In genomic region chr1:45266151-45266801, GRCh38 we compare ENCODE assay signal across 12 cellular contexts. TPM values are rescaled to one million over a fixed set of nuclear protein-coding genes. Genes with fewer than 3 reads are reported as not detected.
DNase-seq lines count a peak whose midpoint lies in the region; ATAC-seq, FAIRE-seq and TF ChIP-seq lines count a peak whose summit lies in the region.
"Had no signal": no experiment of that assay in that cellular context is flagged by ENCODE, and none has a peak within 500 bp of the region (broad histone marks: within the 10 kb centered on the region; RNA-seq: fewer than 3 reads in every experiment).

No MANE protein-coding gene starts in this region.

- no peaks in the 10 kb centered on the region for H3K9me3 ChIP-seq in OCI-LY7 (ENCODE audit: low read length)

- no peaks in the 10 kb centered on the region for H3K36me3 Mint-ChIP-seq in neural crest cell (ENCODE audit: low read depth)

- no peak overlapping the region for H2AFZ ChIP-seq in OCI-LY7 (ENCODE audit: low read length)

- peaks cover 11% of the 10 kb centered on the region for H3K27me3 Mint-ChIP-seq in neural crest cell (ENCODE audit: low read depth)

- H3K9me2 ChIP-seq in OCI-LY7 (ENCODE audit: insufficient read depth, low read length), result no peaks in the 10 kb centered on the region

- H3K4me1 ChIP-seq in OCI-LY7 (ENCODE audit: insufficient read depth, low read length, poor library complexity, severe bottlenecking), result no peaks in the 10 kb centered on the region

- peak; percentile 44 for DNase-seq in AG08396 (ENCODE audit: low spot score)
- DNase-seq in OCI-LY7 (ENCODE audit: low spot score), result peak; percentile 22
- peak; percentile 87 for DNase-seq in fibroblast of gingiva (ENCODE audit: low read depth)
- no peak for DNase-seq in neural crest cell (ENCODE audit: low read depth, low spot score)
- DNase-seq in NCI-H1092 treated with DMSO at 0.1 percent for 48 hours (lab: John Stamatoyannopoulos, UW), result no peak
- DNase-seq in RCC 7860 (ENCODE audit: low spot score), result no peak
- DNase-seq in NCI-H345 treated with DMSO at 0.1 percent for 48 hours (lab: John Stamatoyannopoulos, UW; ENCODE audit: unreplicated experiment), result no peak
- DNase-seq: COR-L47, Kasumi-1, WERI-Rb-1 had no signal

- no peaks in the 10 kb centered on the region for H3K36me3 ChIP-seq in OCI-LY7 (ENCODE audit: insufficient read depth, low read length)
- H3K36me3 ChIP-seq: WERI-Rb-1 had no signal

- no peaks in the 10 kb centered on the region for H3K4me1 Mint-ChIP-seq in neural crest cell

- CTCF ChIA-PET in OCI-LY7 (lab: Charles Lee; ENCODE audit: unreplicated experiment), result no interaction called here

- intact Hi-C loops in OCI-LY7 (cut with micrococcal nuclease; ENCODE audit: unreplicated experiment), result no loop called here

- no peaks in the 10 kb centered on the region for H4K20me1 ChIP-seq in OCI-LY7 (ENCODE audit: insufficient read depth, low read length)

- no TSS peak for BruUV-seq in OCI-LY7 (replicated peaks; lab: Mats Ljungman, UMichigan)

- no peak for FAIRE-seq in RCC 7860 (lab: Jason Lieb, UNC)
- FAIRE-seq: colon had no signal

- no peak overlapping the region for H3K4me3 ChIP-seq in OCI-LY7 (ENCODE audit: low read depth, low read length, poor library complexity, severe bottlenecking)

- POLR2A ChIA-PET in OCI-LY7 (lab: Charles Lee), result no interaction called here

- no peak overlapping the region for H3K27ac ChIP-seq in OCI-LY7 (ENCODE audit: low read depth, low read length, poor library complexity, severe bottlenecking)
- H3K27ac ChIP-seq: WERI-Rb-1 had no signal

- no peak overlapping the region for H3K4me3 Mint-ChIP-seq in neural crest cell

- peak overlapping the region; percentile 41 for H3K27ac Mint-ChIP-seq in neural crest cell (ENCODE audit: unreplicated experiment)

- peaks cover 6% of the 10 kb centered on the region for H3K9me3 Mint-ChIP-seq in neural crest cell

- no peaks in the 10 kb centered on the region for H3K79me2 ChIP-seq in OCI-LY7 (ENCODE audit: insufficient read depth, low read depth, low read length)

- no peak overlapping the region for H3K4me2 ChIP-seq in OCI-LY7 (ENCODE audit: low read length)

- TF ChIP-seq CTCF in OCI-LY7 (conservative IDR thresholded peaks at IDR 0.05; ENCODE audit: low read length) (no peak), neural crest cell (conservative IDR thresholded peaks at IDR 0.05) (no peak)

- no peak for ATAC-seq in HG03442 (IDR thresholded peaks at IDR 0.05; ENCODE audit: unreplicated experiment)

RNA-seq across cellular contexts. Expression of gene ZSWIM5, which starts 59.9 kb away (rescaled TPM):
- 0.13 and 0.28 TPM in 2 replicates for total RNA-seq in OCI-LY7 (2014; rRNA removed; shearing (Covaris generic))
- total RNA-seq in OCI-LY7 (2022), result 0.26 and 0.42 TPM in 2 replicates
- total RNA-seq in neural crest cell, result 13.1 and 13.2 TPM in 2 replicates

Comparison
In these comparisons a context has a peak if more than half of its experiments do, and no peak if none do; other contexts are left out.
1. DNase-seq: peak in AG08396 (single experiment), OCI-LY7 (single experiment) and fibroblast of gingiva (single experiment); none in neural crest cell (single experiment), NCI-H1092 treated with DMSO at 0.1 percent for 48 hours (single experiment), RCC 7860 (single experiment) and NCI-H345 treated with DMSO at 0.1 percent for 48 hours (single experiment).